In genomic region chr14:22766457-22767322, GRCh38 we compare ENCODE assay signal across 8 cellular contexts. TPM values are rescaled to one million over a fixed set of nuclear protein-coding genes. Genes with fewer than 3 reads are reported as not detected.
A peak's percentile ranks its signal among the peaks of the same experiment; 100 is the strongest.
DNase-seq lines count a peak whose midpoint lies in the region; ATAC-seq, FAIRE-seq and TF ChIP-seq lines count a peak whose summit lies in the region.

TSS of gene OXA1L (plus strand) at chr14:22766688. CDS start at chr14:22766702, 14 bp downstream.

- no TSS peak for BruUV-seq in PC-9 (replicated peaks; lab: Mats Ljungman, UMichigan)

- H3K4me2 ChIP-seq in PC-9: peak within 1 kb of the TSS; percentile 99

- peak within 1 kb of the TSS; percentile 97 for H3K4me3 ChIP-seq in Jurkat, Clone E6-1 (ENCODE audit: low read length)
- H3K4me3 ChIP-seq in PC-9 (peak within 1 kb of the TSS; percentile 96), mucosa of rectum (ENCODE audit: low read length in 2 of 2) (peak within 1 kb of the TSS; percentile 79 to 94)

- peak; percentile 87 for TF ChIP-seq POLR2A in erythroblast (IDR thresholded peaks at IDR 0.05; ENCODE audit: low read length)

- peak within 1 kb of the TSS; percentile 77 to 91 for H3K9ac ChIP-seq in mucosa of rectum (ENCODE audit: low read depth in 1 of 2, low read length in 2 of 2)

- H3K36me3 ChIP-seq in PC-9 (ENCODE audit: low read depth): peaks cover 4% of the 10 kb centered on the region; the same call in 1 of the 2 replicates
- peaks cover 27 to 36% of the 10 kb centered on the region in 2 donors for H3K36me3 ChIP-seq in mucosa of rectum (ENCODE audit: control insufficient read depth in 2 of 2, insufficient read depth in 2 of 2, low read length in 2 of 2)

- H3K9me2 ChIP-seq in PC-9 (ENCODE audit: insufficient read depth): no peaks in the 10 kb centered on the region

- peak; percentile 53 for DNase-seq in D721Med (ENCODE audit: insufficient read length, low spot score)
- DNase-seq in Jurkat, Clone E6-1 (ENCODE audit: low read depth, low spot score): peak; percentile 98
- peak; percentile 83 to 88 for DNase-seq in PC-9
- DNase-seq in activated T-cell treated with anti-CD3 and anti-CD28 coated beads, Interleukin-2, amount 50 U/mL, for 1 hour: peak; percentile 90
- DNase-seq in erythroblast (lab: John Stamatoyannopoulos, UW): peak; percentile 98
- peak; percentile 94 for DNase-seq in stimulated activated CD8-positive, alpha-beta memory T cell treated with anti-CD3 and anti-CD28 coated beads, Interleukin-4, amount 100 ng/mL, for 48 hours

- TF ChIP-seq CTCF in D721Med (IDR thresholded peaks at IDR 0.05; ENCODE audit: insufficient read depth, missing control alignments) (no peak), PC-9 (conservative IDR thresholded peaks at IDR 0.05) (no peak)

- CTCF ChIA-PET in PC-9 (lab: Charles Lee): interaction anchor here (0.6 to 1.3 kb wide), 4 partner anchors 13 to 113 kb away, joined by 3 to 5 read pairs (median 3); no protein-coding TSS in a partner anchor

- H3K9me3 ChIP-seq in PC-9 (ENCODE audit: insufficient read depth, low read depth) (no peaks in the 10 kb centered on the region), mucosa of rectum (ENCODE audit: control insufficient read depth in 2 of 2, low read length in 2 of 2) (no peaks in the 10 kb centered on the region)

- H3K27me3 ChIP-seq in PC-9 (ENCODE audit: insufficient read depth, low read depth) (no peaks in the 10 kb centered on the region), mucosa of rectum (ENCODE audit: control insufficient read depth in 2 of 2, insufficient read depth in 2 of 2, low read length in 2 of 2) (no peaks in the 10 kb centered on the region)

- H3K27ac ChIP-seq in PC-9 (peak within 1 kb of the TSS; percentile 91), mucosa of rectum (ENCODE audit: low read depth in 2 of 2, low read length in 2 of 2) (peak within 1 kb of the TSS; percentile 56 to 64)

- intact Hi-C loops in PC-9 (cut with micrococcal nuclease; ENCODE audit: unreplicated experiment): loop anchor here (5.0 kb wide), 1 partner anchor 114 kb away; no protein-coding TSS in a partner anchor

- POLR2A ChIA-PET in PC-9 (lab: Charles Lee; ENCODE audit: unreplicated experiment): interaction anchor here (0.6 to 0.7 kb wide), 5 partner anchors 15 to 1241 kb away, joined by 4 to 8 read pairs (median 7); partner anchors contain the start of genes REM2 and SALL2

- H2AFZ ChIP-seq in PC-9: peak within 1 kb of the TSS; percentile 93

- peak; percentile 70 for ATAC-seq in GM21528 (IDR thresholded peaks at IDR 0.05; ENCODE audit: low FRiP score, unreplicated experiment)

- peaks cover 35% of the 10 kb centered on the region for H3K79me2 ChIP-seq in PC-9 (ENCODE audit: low read depth)

- no peaks in the 10 kb centered on the region for H4K20me1 ChIP-seq in PC-9 (ENCODE audit: insufficient read depth)

- no peak for FAIRE-seq in D721Med (lab: Jason Lieb, UNC)

- H3K4me1 ChIP-seq in PC-9 (replicated peaks; ENCODE audit: insufficient read depth) (peaks cover 7% of the 10 kb centered on the region), mucosa of rectum (ENCODE audit: control insufficient read depth in 2 of 2, insufficient read depth in 2 of 2, low read length in 2 of 2) (peaks cover 10 to 14% of the 10 kb centered on the region in 2 donors)

- no peaks in the 10 kb centered on the region for H3F3A ChIP-seq in PC-9 (ENCODE audit: insufficient read depth, low read depth)

RNA-seq across cellular contexts. Expression of gene OXA1L, which starts in this region (rescaled TPM):
- 149 TPM for polyA plus RNA-seq in Jurkat, Clone E6-1 (2012; ENCODE audit: insufficient read depth, insufficient read length)
- 65.2 and 70.9 TPM in 2 replicates for total RNA-seq in PC-9 (2021)

Comparison
In these comparisons a context has a peak if more than half of its experiments do, and no peak if none do; other contexts are left out.
1. Peak in every context shown above with its lines: DNase-seq, ATAC-seq, H3K4me3 ChIP-seq and H3K27ac ChIP-seq.